Comparison of ENCODE assay signal across 8 cellular contexts in genomic region chr12:131949431-131950181, GRCh38. TPM values are rescaled to one million over a fixed set of nuclear protein-coding genes. Genes with fewer than 3 reads are reported as not detected.
DNase-seq lines count a peak whose midpoint lies in the region; ATAC-seq and TF ChIP-seq lines count a peak whose summit lies in the region.

A gene with protein sequence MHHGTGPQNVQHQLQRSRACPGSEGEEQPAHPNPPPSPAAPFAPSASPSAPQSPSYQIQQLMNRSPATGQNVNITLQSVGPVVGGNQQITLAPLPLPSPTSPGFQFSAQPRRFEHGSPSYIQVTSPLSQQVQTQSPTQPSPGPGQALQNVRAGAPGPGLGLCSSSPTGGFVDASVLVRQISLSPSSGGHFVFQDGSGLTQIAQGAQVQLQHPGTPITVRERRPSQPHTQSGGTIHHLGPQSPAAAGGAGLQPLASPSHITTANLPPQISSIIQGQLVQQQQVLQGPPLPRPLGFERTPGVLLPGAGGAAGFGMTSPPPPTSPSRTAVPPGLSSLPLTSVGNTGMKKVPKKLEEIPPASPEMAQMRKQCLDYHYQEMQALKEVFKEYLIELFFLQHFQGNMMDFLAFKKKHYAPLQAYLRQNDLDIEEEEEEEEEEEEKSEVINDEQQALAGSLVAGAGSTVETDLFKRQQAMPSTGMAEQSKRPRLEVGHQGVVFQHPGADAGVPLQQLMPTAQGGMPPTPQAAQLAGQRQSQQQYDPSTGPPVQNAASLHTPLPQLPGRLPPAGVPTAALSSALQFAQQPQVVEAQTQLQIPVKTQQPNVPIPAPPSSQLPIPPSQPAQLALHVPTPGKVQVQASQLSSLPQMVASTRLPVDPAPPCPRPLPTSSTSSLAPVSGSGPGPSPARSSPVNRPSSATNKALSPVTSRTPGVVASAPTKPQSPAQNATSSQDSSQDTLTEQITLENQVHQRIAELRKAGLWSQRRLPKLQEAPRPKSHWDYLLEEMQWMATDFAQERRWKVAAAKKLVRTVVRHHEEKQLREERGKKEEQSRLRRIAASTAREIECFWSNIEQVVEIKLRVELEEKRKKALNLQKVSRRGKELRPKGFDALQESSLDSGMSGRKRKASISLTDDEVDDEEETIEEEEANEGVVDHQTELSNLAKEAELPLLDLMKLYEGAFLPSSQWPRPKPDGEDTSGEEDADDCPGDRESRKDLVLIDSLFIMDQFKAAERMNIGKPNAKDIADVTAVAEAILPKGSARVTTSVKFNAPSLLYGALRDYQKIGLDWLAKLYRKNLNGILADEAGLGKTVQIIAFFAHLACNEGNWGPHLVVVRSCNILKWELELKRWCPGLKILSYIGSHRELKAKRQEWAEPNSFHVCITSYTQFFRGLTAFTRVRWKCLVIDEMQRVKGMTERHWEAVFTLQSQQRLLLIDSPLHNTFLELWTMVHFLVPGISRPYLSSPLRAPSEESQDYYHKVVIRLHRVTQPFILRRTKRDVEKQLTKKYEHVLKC (N-terminal part only) (plus strand): TSS chr12:131949942. CDS start chr12:131960620, 10,678 bp downstream.

- no peaks in the 10 kb centered on the region for H3K9me2 ChIP-seq in GM23338 (ENCODE audit: insufficient read depth)

- H3K27ac ChIP-seq in GM23338 (ENCODE audit: low read depth) (no peak within 1 kb of the TSS), RWPE1 (peak within 1 kb of the TSS; percentile 77)

- H3F3A ChIP-seq in GM23338 (replicated peaks; ENCODE audit: low read depth), result peaks cover 17% of the 10 kb centered on the region

- H3K27ac Mint-ChIP-seq in GM23338, result peak within 1 kb of the TSS; percentile 91
- peak within 1 kb of the TSS; percentile 90 for H3K27ac Mint-ChIP-seq in activated T-helper 17 cell treated with anti-CD3 and anti-CD28 coated beads, Interleukin-2, amount 50 U/mL, for 72 hours
- peak within 1 kb of the TSS; percentile 13 to 79 (median 77) for H3K27ac Mint-ChIP-seq in nephron

- H3K36me3 ChIP-seq in GM23338 (ENCODE audit: insufficient read depth), result no peaks in the 10 kb centered on the region

- H3K4me2 ChIP-seq in GM23338, result peak within 1 kb of the TSS; percentile 88

- H3K27me3 Mint-ChIP-seq in GM23338 (ENCODE audit: insufficient read depth, low read depth, poor library complexity), result peaks cover 12% of the 10 kb centered on the region
- no peaks in the 10 kb centered on the region for H3K27me3 Mint-ChIP-seq in activated T-helper 17 cell treated with anti-CD3 and anti-CD28 coated beads, Interleukin-2, amount 50 U/mL, for 72 hours
- no peaks in the 10 kb centered on the region for H3K27me3 Mint-ChIP-seq in nephron (ENCODE audit: low read depth)

- peaks cover 43% of the 10 kb centered on the region for H3K79me2 ChIP-seq in GM23338 (replicated peaks; ENCODE audit: insufficient read depth)

- peaks cover 4% of the 10 kb centered on the region; the same call in 1 of the 3 replicates for H3K9me3 Mint-ChIP-seq in GM23338
- no peaks in the 10 kb centered on the region for H3K9me3 Mint-ChIP-seq in activated T-helper 17 cell treated with anti-CD3 and anti-CD28 coated beads, Interleukin-2, amount 50 U/mL, for 72 hours
- H3K9me3 Mint-ChIP-seq in nephron, result no peaks in the 10 kb centered on the region

- H3K4me3 Mint-ChIP-seq in GM23338, result peak within 1 kb of the TSS; percentile 89
- peak within 1 kb of the TSS; percentile 86 for H3K4me3 Mint-ChIP-seq in activated T-helper 17 cell treated with anti-CD3 and anti-CD28 coated beads, Interleukin-2, amount 50 U/mL, for 72 hours
- peak within 1 kb of the TSS; percentile 93 to 94 (median 94) for H3K4me3 Mint-ChIP-seq in nephron

- no peaks in the 10 kb centered on the region for H3K27me3 ChIP-seq in GM23338 (ENCODE audit: insufficient read depth)

- POLR2A ChIA-PET in RWPE1 (lab: Yijun Ruan, JAX; ENCODE audit: low non-redundant PET), result no interaction called here

- TF ChIP-seq CTCF in GM23338 (conservative IDR thresholded peaks at IDR 0.05; ENCODE audit: low read depth in 2 of 2) (peak; percentile 33 to 79), LNCaP clone FGC (IDR thresholded peaks at IDR 0.05; ENCODE audit: control insufficient read depth, extremely low read depth, insufficient read depth) (peak; percentile 98), RWPE1 (conservative IDR thresholded peaks at IDR 0.05; ENCODE audit: low read depth) (peak; percentile 70), nephron (IDR thresholded peaks at IDR 0.05; ENCODE audit: unreplicated experiment in 3 of 3) (peak; percentile 38 to 64 (median 38))

- H3K36me3 Mint-ChIP-seq in GM23338 (ENCODE audit: low read depth), result peaks cover 15% of the 10 kb centered on the region
- H3K36me3 Mint-ChIP-seq in activated T-helper 17 cell treated with anti-CD3 and anti-CD28 coated beads, Interleukin-2, amount 50 U/mL, for 72 hours (ENCODE audit: low read depth), result peaks cover 14% of the 10 kb centered on the region
- peaks cover 4% of the 10 kb centered on the region for H3K36me3 Mint-ChIP-seq in nephron (ENCODE audit: low read depth)

- H3K4me1 Mint-ChIP-seq in GM23338, result peaks cover 8% of the 10 kb centered on the region
- H3K4me1 Mint-ChIP-seq in activated T-helper 17 cell treated with anti-CD3 and anti-CD28 coated beads, Interleukin-2, amount 50 U/mL, for 72 hours, result peaks cover 11% of the 10 kb centered on the region
- peaks cover 11% of the 10 kb centered on the region for H3K4me1 Mint-ChIP-seq in nephron

- peak; percentile 89 for ATAC-seq in GM23338
- ATAC-seq in activated T-helper 17 cell treated with anti-CD3 and anti-CD28 coated beads, Interleukin-2, amount 50 U/mL, for 72 hours (replicated peaks), result peak; percentile 92
- peak; percentile 98 for ATAC-seq in stimulated activated naive CD8-positive, alpha-beta T cell treated with anti-CD3 and anti-CD28 coated beads, Interleukin-15, Interleukin-2, amounts not matched to agents 100 U/mL and 50 U/mL, for 24 hours

- peak within 1 kb of the TSS; percentile 90 for H2AFZ ChIP-seq in GM23338

- H3K4me1 ChIP-seq in GM23338 (ENCODE audit: insufficient read depth), result peaks cover 12% of the 10 kb centered on the region

- H3K4me3 ChIP-seq in GM23338 (peak within 1 kb of the TSS; percentile 91), LNCaP clone FGC (ENCODE audit: low read depth, low read length) (peak within 1 kb of the TSS; percentile 63)

- CTCF ChIA-PET in RWPE1 (lab: Yijun Ruan, JAX), result interaction anchor here (0.5 to 2.0 kb wide), 4 partner anchors 51 to 101 kb away, joined by 3 to 10 read pairs (median 3); no protein-coding TSS in a partner anchor

- H4K20me1 ChIP-seq in GM23338 (replicated peaks; ENCODE audit: insufficient read depth), result peaks cover 28% of the 10 kb centered on the region

- peak; percentile 98 for DNase-seq in Daoy (ENCODE audit: low read depth)
- peak; percentile 98 for DNase-seq in GM23338 (ENCODE audit: low spot score)
- peak; percentile 54 for DNase-seq in LNCaP clone FGC (ENCODE audit: low read depth)
- DNase-seq in RWPE1 (ENCODE audit: low spot score), result peak; percentile 94
- peak; percentile 86 for DNase-seq in fibroblast of peridontal ligament (ENCODE audit: extremely low read depth)
- DNase-seq in stimulated activated naive CD8-positive, alpha-beta T cell treated with anti-CD3 and anti-CD28 coated beads, Interleukin-15, Interleukin-2, amounts not matched to agents 100 U/mL and 50 U/mL, for 24 hours, result peak; percentile 97

TF ChIP-seq in GM23338, 12 proteins besides CTCF, POLR2A, EP300 and RAD21:
- TF ChIP-seq ZNF114 (CRISPR knock-in tag; IDR thresholded peaks at IDR 0.05), result no peak
- no peak for TF ChIP-seq JUNB (IDR thresholded peaks at IDR 0.05; ENCODE audit: unreplicated experiment)
- no peak for TF ChIP-seq EZH2phosphoT487 (IDR thresholded peaks at IDR 0.05; ENCODE audit: unreplicated experiment)
- peak; percentile 79 for TF ChIP-seq POLR2AphosphoS5 (IDR thresholded peaks at IDR 0.05; ENCODE audit: low read depth)
- no peak for TF ChIP-seq STAT1 (IDR thresholded peaks at IDR 0.05; ENCODE audit: unreplicated experiment)
- TF ChIP-seq REST (IDR thresholded peaks at IDR 0.05; ENCODE audit: unreplicated experiment), result no peak
- TF ChIP-seq CREB1 (CRISPR knock-in tag; IDR thresholded peaks at IDR 0.05; ENCODE audit: low read depth), result peak; percentile 78

RNA-seq across cellular contexts. Expression of the gene that starts here (rescaled TPM):
- total RNA-seq in Daoy (2014; rRNA removed; shearing (Covaris generic)), result 3.5 and 4.2 TPM in 2 replicates
- total RNA-seq in GM23338 (2014; rRNA removed; shearing (Covaris generic)), result 47.7 and 57.2 TPM in 2 replicates
- 24.5 and 26.3 TPM in 2 replicates for polyA plus RNA-seq in GM23338 (2016; fragmentation: Nextera tagmentation; extraction: Ambion mirVana)
- 10 to 100 TPM; 47.1 to 60.0 TPM for total RNA-seq in activated T-helper 17 cell treated with anti-CD3 and anti-CD28 coated beads, Interleukin-2, amount 50 U/mL, for 72 hours

Comparison
In these comparisons a context has a peak if more than half of its experiments do, and no peak if none do; other contexts are left out.
1. CTCF ChIP-seq: peak in every context shown above with its lines; median percentile 98 in LNCaP clone FGC; 70 in RWPE1; 56 in GM23338; 38 in nephron.